8 cellular contexts compared by ENCODE assay signal in genomic region chr19:11421607-11422098, GRCh38. TPM values are rescaled to one million over a fixed set of nuclear protein-coding genes. Genes with fewer than 3 reads are reported as not detected.
DNase-seq lines count a peak whose midpoint lies in the region; TF ChIP-seq lines count a peak whose summit lies in the region.

No MANE protein-coding gene starts in this region.

- POLR2A ChIA-PET in HEK293 (lab: Yijun Ruan, JAX), result interaction anchor here (1.1 to 1.4 kb wide), 2 partner anchors 38 to 47 kb away, joined by 4 to 6 read pairs; no protein-coding TSS in a partner anchor

- H3K4me3 ChIP-seq in HEK293 (ENCODE audit: low read depth, low read length) (no peak overlapping the region), duodenal mucosa (ENCODE audit: low read depth in 1 of 2, low read length in 2 of 2) (peak overlapping the region; percentile 55 to 60)

- peak overlapping the region; percentile 55 for H3K4me3 Mint-ChIP-seq in T-helper 2 cell treated with Interferon-gamma antibody and Interleukin-4, amounts not matched to agents 5 μg/mL and 100 μg/mL, for 36 hours
- peak overlapping the region; percentile 75 to 79 (median 78) for H3K4me3 Mint-ChIP-seq in nephron

- H3K27me3 ChIP-seq in duodenal mucosa (ENCODE audit: control insufficient read depth in 1 of 2, insufficient read depth in 2 of 2, low read length in 2 of 2), result peaks cover 49 to 50% of the 10 kb centered on the region in 2 donors

- H3K36me3 Mint-ChIP-seq in T-helper 2 cell treated with Interferon-gamma antibody and Interleukin-4, amounts not matched to agents 5 μg/mL and 100 μg/mL, for 36 hours (ENCODE audit: low read depth), result no peaks in the 10 kb centered on the region
- H3K36me3 Mint-ChIP-seq in nephron (ENCODE audit: low read depth), result no peaks in the 10 kb centered on the region

- H3K9me3 ChIP-seq in HEK293 (ENCODE audit: control insufficient read depth, insufficient read depth, low read depth, low read length), result no peaks in the 10 kb centered on the region
- H3K9me3 ChIP-seq in duodenal mucosa (ENCODE audit: control insufficient read depth in 1 of 2, low read length in 2 of 2), result no peaks in the 10 kb centered on the region

- peaks cover 4% of the 10 kb centered on the region for H3K9me3 Mint-ChIP-seq in T-helper 2 cell treated with Interferon-gamma antibody and Interleukin-4, amounts not matched to agents 5 μg/mL and 100 μg/mL, for 36 hours
- H3K9me3 Mint-ChIP-seq in nephron, result no peaks in the 10 kb centered on the region

- peaks cover 65% of the 10 kb centered on the region for H3K27me3 Mint-ChIP-seq in T-helper 2 cell treated with Interferon-gamma antibody and Interleukin-4, amounts not matched to agents 5 μg/mL and 100 μg/mL, for 36 hours (ENCODE audit: low read depth)
- peaks cover 76% of the 10 kb centered on the region for H3K27me3 Mint-ChIP-seq in nephron (ENCODE audit: low read depth)

- peaks cover 18% of the 10 kb centered on the region for H3K4me1 Mint-ChIP-seq in T-helper 2 cell treated with Interferon-gamma antibody and Interleukin-4, amounts not matched to agents 5 μg/mL and 100 μg/mL, for 36 hours (ENCODE audit: low read depth)
- peaks cover 6% of the 10 kb centered on the region for H3K4me1 Mint-ChIP-seq in nephron

- no peak overlapping the region for H3K9ac ChIP-seq in duodenal mucosa (ENCODE audit: low read depth in 1 of 2, low read length in 2 of 2)

- TF ChIP-seq CTCF in HEK293 (tag by site-specific recombination; IDR thresholded peaks at IDR 0.05), result no peak
- no peak for TF ChIP-seq CTCF in nephron (IDR thresholded peaks at IDR 0.05; ENCODE audit: unreplicated experiment in 3 of 3)

- CTCF ChIA-PET in HEK293 (lab: Yijun Ruan, JAX), result interaction anchor here (0.6 to 1.4 kb wide), 4 partner anchors 12 to 40 kb away, joined by 4 read pairs; no protein-coding TSS in a partner anchor

- DNase-seq in Daoy (ENCODE audit: low read depth) (peak; percentile 25), HPDE6-E6E7 (ENCODE audit: extremely low spot score) (no peak), NCI-H2227 treated with DMSO at 0.1 percent for 48 hours (lab: John Stamatoyannopoulos, UW) (no peak), kidney glomerular epithelial cell (lab: John Stamatoyannopoulos, UW) (no peak)
- DNase-seq in T-helper 2 cell treated with Interferon-gamma antibody and Interleukin-4, amounts not matched to agents 5 μg/mL and 100 μg/mL, for 36 hours (ENCODE audit: low spot score), result peak; percentile 26

- H3K27ac ChIP-seq in HEK293 (ENCODE audit: extremely low read depth, low read depth, low read length), result no peak overlapping the region
- H3K27ac ChIP-seq in duodenal mucosa (ENCODE audit: low read depth, low read length), result no peak overlapping the region

- H3K27ac Mint-ChIP-seq in T-helper 2 cell treated with Interferon-gamma antibody and Interleukin-4, amounts not matched to agents 5 μg/mL and 100 μg/mL, for 36 hours, result no peak overlapping the region
- peak overlapping the region in 1 of 3 experiments; percentile 66 for H3K27ac Mint-ChIP-seq in nephron

- H3K36me3 ChIP-seq in HEK293 (ENCODE audit: control insufficient read depth in 2 of 2, insufficient read depth in 1 of 2, low read length in 2 of 2) (no peaks in the 10 kb centered on the region), duodenal mucosa (ENCODE audit: control insufficient read depth in 1 of 2, insufficient read depth in 2 of 2, low read length in 2 of 2) (no peaks in the 10 kb centered on the region)

- no peaks in the 10 kb centered on the region for H3K4me1 ChIP-seq in HEK293 (ENCODE audit: control insufficient read depth, insufficient read depth, low read length)
- H3K4me1 ChIP-seq in duodenal mucosa (ENCODE audit: control insufficient read depth in 1 of 2, insufficient read depth in 2 of 2, low read length in 2 of 2), result peaks cover 20 to 32% of the 10 kb centered on the region in 2 donors

TF ChIP-seq in HEK293, 187 proteins besides CTCF, POLR2A, EP300 and RAD21:
- TF ChIP-seq, protein P1, sequence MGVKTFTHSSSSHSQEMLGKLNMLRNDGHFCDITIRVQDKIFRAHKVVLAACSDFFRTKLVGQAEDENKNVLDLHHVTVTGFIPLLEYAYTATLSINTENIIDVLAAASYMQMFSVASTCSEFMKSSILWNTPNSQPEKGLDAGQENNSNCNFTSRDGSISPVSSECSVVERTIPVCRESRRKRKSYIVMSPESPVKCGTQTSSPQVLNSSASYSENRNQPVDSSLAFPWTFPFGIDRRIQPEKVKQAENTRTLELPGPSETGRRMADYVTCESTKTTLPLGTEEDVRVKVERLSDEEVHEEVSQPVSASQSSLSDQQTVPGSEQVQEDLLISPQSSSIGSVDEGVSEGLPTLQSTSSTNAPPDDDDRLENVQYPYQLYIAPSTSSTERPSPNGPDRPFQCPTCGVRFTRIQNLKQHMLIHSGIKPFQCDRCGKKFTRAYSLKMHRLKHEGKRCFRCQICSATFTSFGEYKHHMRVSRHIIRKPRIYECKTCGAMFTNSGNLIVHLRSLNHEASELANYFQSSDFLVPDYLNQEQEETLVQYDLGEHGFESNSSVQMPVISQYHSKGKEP (tag by site-specific recombination; IDR thresholded peaks at IDR 0.05), result peak; percentile 96
- peak; percentile 34; the same call in 1 of the 2 replicates for TF ChIP-seq SP2 (tag by site-specific recombination; IDR thresholded peaks at IDR 0.05)
- TF ChIP-seq, protein P2, sequence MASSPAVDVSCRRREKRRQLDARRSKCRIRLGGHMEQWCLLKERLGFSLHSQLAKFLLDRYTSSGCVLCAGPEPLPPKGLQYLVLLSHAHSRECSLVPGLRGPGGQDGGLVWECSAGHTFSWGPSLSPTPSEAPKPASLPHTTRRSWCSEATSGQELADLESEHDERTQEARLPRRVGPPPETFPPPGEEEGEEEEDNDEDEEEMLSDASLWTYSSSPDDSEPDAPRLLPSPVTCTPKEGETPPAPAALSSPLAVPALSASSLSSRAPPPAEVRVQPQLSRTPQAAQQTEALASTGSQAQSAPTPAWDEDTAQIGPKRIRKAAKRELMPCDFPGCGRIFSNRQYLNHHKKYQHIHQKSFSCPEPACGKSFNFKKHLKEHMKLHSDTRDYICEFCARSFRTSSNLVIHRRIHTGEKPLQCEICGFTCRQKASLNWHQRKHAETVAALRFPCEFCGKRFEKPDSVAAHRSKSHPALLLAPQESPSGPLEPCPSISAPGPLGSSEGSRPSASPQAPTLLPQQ (tag by site-specific recombination; IDR thresholded peaks at IDR 0.05), result no peak
- peak; percentile 61 for TF ChIP-seq SP3 (tag by site-specific recombination; IDR thresholded peaks at IDR 0.05)
- peak; percentile 42; the same call in 1 of the 2 replicates for TF ChIP-seq ZNF600 (tag by site-specific recombination; IDR thresholded peaks at IDR 0.05)
- peak; percentile 61; the same call in 1 of the 2 replicates for TF ChIP-seq KLF8 (tag by site-specific recombination; IDR thresholded peaks at IDR 0.05)

RNA-seq across cellular contexts. Expression of gene RGL3, which starts 2.5 kb away (rescaled TPM):
- total RNA-seq in Daoy (2014; rRNA removed; shearing (Covaris generic)), result not detected in 2 replicates

RNA-seq across cellular contexts. Expression of gene ODAD3, which starts 13.3 kb away (rescaled TPM):
- total RNA-seq in Daoy (2014; rRNA removed; shearing (Covaris generic)), result not detected in 2 replicates

RNA-seq across cellular contexts. Expression of gene PRKCSH, which starts 13.8 kb away (rescaled TPM):
- total RNA-seq in Daoy (2014; rRNA removed; shearing (Covaris generic)), result 83.6 and 85.8 TPM in 2 replicates

RNA-seq across cellular contexts. Expression of gene EPOR, which starts 37.5 kb away (rescaled TPM):
- 1.7 and 2.8 TPM in 2 replicates for total RNA-seq in Daoy (2014; rRNA removed; shearing (Covaris generic))

RNA-seq across cellular contexts. Expression of gene SWSAP1, which starts 47.2 kb away (rescaled TPM):
- total RNA-seq in Daoy (2014; rRNA removed; shearing (Covaris generic)), result 0.57 and 1.4 TPM in 2 replicates

Comparison
In these comparisons a context has a peak if more than half of its experiments do, and no peak if none do; other contexts are left out.
1. DNase-seq: peak in Daoy (single experiment) and T-helper 2 cell treated with Interferon-gamma antibody and Interleukin-4, amounts not matched to agents 5 μg/mL and 100 μg/mL, for 36 hours (single experiment); none in HPDE6-E6E7 (single experiment), NCI-H2227 treated with DMSO at 0.1 percent for 48 hours (single experiment) and kidney glomerular epithelial cell (single experiment).